Comparison of ENCODE assay signal across 8 cellular contexts in the genomic region with DNA sequence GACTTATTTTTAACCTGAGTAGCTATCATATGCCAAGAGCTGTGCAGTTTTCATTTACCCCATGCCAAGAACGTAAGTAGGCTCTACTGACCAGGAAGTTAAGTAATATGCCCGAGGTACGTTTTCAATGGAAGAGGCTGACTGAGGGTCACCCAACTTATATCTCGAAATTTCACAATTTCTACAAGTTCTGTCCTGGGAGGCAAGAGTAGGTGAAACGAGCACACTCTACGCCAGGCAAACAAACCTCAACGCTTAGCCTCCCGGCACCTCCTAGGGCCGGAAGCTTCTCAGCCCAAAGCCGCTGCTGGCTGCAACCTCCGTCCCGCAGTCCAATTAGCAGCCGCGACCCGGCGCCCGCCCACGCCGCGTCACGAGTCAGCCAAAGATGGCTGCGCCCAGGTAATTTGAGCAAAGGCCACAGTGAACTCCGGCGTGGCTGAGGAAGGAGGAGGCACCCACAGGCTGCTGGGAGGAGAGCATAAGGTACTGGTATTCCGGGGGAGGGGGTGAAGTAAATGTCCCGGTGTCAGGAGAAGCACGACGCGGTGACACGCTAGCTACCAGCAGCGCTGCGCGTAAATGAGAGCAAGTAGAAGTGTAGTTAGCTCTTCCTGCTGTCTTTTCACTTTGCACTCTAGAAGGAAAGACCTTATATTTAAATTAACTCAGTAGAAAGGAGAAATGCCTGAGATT. TPM values are rescaled to one million over a fixed set of nuclear protein-coding genes. Genes with fewer than 3 reads are reported as not detected.
DNase-seq lines count a peak whose midpoint lies in the region; ATAC-seq and TF ChIP-seq lines count a peak whose summit lies in the region.

A gene (plus strand): TSS at position 364 of the 696 bp plus-strand sequence. CDS start 2,289 bp downstream, outside the sequence.

- DNase-seq in GF-D8 (lab: John Stamatoyannopoulos, UW) (peak; percentile 75), HFF-Myc (ENCODE audit: extremely low read depth, low read depth) (peak; percentile 56), MV-4-11 (lab: John Stamatoyannopoulos, UW) (peak; percentile 73), SK-MEL-5 (ENCODE audit: low read depth, low spot score) (peak; percentile 80), foreskin keratinocyte (peak; percentile 53 to 76), neural crest cell (ENCODE audit: low read depth, low spot score) (peak; percentile 74)
- DNase-seq in activated naive CD4-positive, alpha-beta T cell treated with Interleukin-2 at 50 U/mL for 16 hours: peak; percentile 94

- H3K27ac ChIP-seq in foreskin keratinocyte: peak within 1 kb of the TSS; percentile 58
- H3K27ac ChIP-seq in stomach smooth muscle (ENCODE audit: low read length): peak within 1 kb of the TSS; percentile 76

- peak within 1 kb of the TSS; percentile 99 for H3K27ac Mint-ChIP-seq in neural crest cell (ENCODE audit: unreplicated experiment)

- H3K27me3 Mint-ChIP-seq in neural crest cell (ENCODE audit: low read depth): peaks cover 31% of the 10 kb centered on the region

- no peaks in the 10 kb centered on the region for H3K9me3 Mint-ChIP-seq in neural crest cell

- in situ Hi-C loops in SK-MEL-5 (cut with HindIII; ENCODE audit: low pct_unique_long_range_greater_than_20kb, low sequenced_read_pairs): no loop called here

- peaks cover 9% of the 10 kb centered on the region for H3K27me3 ChIP-seq in foreskin keratinocyte
- no peaks in the 10 kb centered on the region for H3K27me3 ChIP-seq in stomach smooth muscle (ENCODE audit: control insufficient read depth in 1 of 2, insufficient read depth in 2 of 2, low read length in 2 of 2)

- H3K4me3 ChIP-seq in HFF-Myc (replicated peaks; ENCODE audit: low read depth, low read length) (peak within 1 kb of the TSS; percentile 58), stomach smooth muscle (ENCODE audit: low read length in 2 of 2) (peak within 1 kb of the TSS; percentile 88 to 92)

- peak within 1 kb of the TSS; percentile 66 to 93 for H3K9ac ChIP-seq in stomach smooth muscle (ENCODE audit: low read length in 2 of 2)

- no peaks in the 10 kb centered on the region for H3K36me3 ChIP-seq in stomach smooth muscle (ENCODE audit: control insufficient read depth in 2 of 2, insufficient read depth in 2 of 2, low read length in 2 of 2)

- no peaks in the 10 kb centered on the region for H3K36me3 Mint-ChIP-seq in neural crest cell (ENCODE audit: low read depth)

- TF ChIP-seq CTCF in HFF-Myc (IDR thresholded peaks at IDR 0.05; ENCODE audit: low read depth, low read length, missing control alignments) (no peak), foreskin keratinocyte (conservative IDR thresholded peaks at IDR 0.05) (no peak), neural crest cell (conservative IDR thresholded peaks at IDR 0.05) (no peak)

- H3K9me3 ChIP-seq in stomach smooth muscle (ENCODE audit: control insufficient read depth in 2 of 2, low read length in 2 of 2): no peaks in the 10 kb centered on the region

- peak; percentile 98 for ATAC-seq in foreskin keratinocyte

- peak within 1 kb of the TSS; percentile 98 for H3K4me3 Mint-ChIP-seq in neural crest cell

- H3K4me1 ChIP-seq in foreskin keratinocyte (no peaks in the 10 kb centered on the region), stomach smooth muscle (ENCODE audit: control insufficient read depth, insufficient read depth, low read length) (peaks cover 7% of the 10 kb centered on the region)

- H3K4me1 Mint-ChIP-seq in neural crest cell: peaks cover 24% of the 10 kb centered on the region

RNA-seq across cellular contexts. Expression of the gene that starts here (rescaled TPM):
- total RNA-seq in SK-MEL-5 (2014; rRNA removed; shearing (Covaris generic)): 50.4 and 53.2 TPM in 2 replicates
- 17.3 and 20.9 TPM in 2 replicates for polyA plus RNA-seq in SK-MEL-5 (2015; cell fraction: cytosol; rRNA removed)
- 7.8 and 15.2 TPM in 2 replicates for polyA plus RNA-seq in SK-MEL-5 (2015; cell fraction: nucleus; rRNA removed)
- total RNA-seq in foreskin keratinocyte: 46.1 and 50.1 TPM in 2 replicates
- 68.2 and 69.5 TPM in 2 replicates for polyA plus RNA-seq in foreskin keratinocyte
- 34.6 and 36.4 TPM in 2 replicates for total RNA-seq in neural crest cell

Comparison
In these comparisons a context has a peak if more than half of its experiments do, and no peak if none do; other contexts are left out.
1. Peak in every context shown above with its lines: DNase-seq, ATAC-seq, H3K4me3 ChIP-seq and H3K27ac ChIP-seq.